ENCODE assay signal across 8 cellular contexts in the genomic region with DNA sequence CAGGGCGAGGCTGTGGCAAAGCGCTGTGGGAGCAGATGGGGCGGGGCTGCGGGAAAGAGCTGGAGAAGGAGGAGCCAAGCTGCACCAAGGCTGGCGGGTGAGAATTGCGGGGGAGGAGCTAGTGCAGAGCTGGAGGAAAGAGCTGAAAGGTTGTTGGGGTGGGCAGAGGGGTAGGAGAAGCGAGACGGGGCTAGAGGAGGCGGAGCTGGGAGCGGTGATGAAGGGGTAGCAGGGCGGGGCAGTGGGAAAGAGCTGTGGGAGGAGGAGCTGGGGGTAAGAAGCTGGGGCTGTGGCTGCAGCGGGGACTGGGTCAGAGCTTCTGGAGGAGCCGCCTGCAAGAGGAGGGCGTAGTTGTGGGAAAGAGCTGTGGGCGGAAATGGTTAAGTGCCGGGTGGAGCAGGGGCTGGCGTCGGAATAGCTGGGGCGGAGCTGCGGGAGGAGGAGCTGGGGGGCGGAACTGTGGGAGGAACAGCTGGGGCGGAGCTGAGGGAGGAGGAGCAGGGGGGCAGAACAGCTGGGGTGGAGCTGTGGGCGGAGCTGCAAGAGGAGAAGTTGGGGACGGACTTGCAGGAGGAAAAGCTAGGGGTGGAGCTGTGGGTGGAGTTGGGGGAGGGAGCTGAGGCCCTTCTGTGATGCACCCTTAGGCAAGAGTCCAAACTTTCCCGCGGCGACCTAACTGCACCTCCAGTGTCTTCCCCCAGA. TPM values are rescaled to one million over a fixed set of nuclear protein-coding genes. Genes with fewer than 3 reads are reported as not detected.
DNase-seq lines count a peak whose midpoint lies in the region; ATAC-seq and TF ChIP-seq lines count a peak whose summit lies in the region.

No MANE protein-coding gene starts in this region.

- TF ChIP-seq POLR2A in GM10847 (IDR thresholded peaks at IDR 0.05; ENCODE audit: extremely low read depth, insufficient read length): peak; percentile 13
- no peak for TF ChIP-seq POLR2A in testis (IDR thresholded peaks at IDR 0.05)

- TF ChIP-seq CTCF in SK-N-SH (IDR thresholded peaks at IDR 0.05) (no peak; the same call in 1 of the 2 replicates), omental fat pad (IDR thresholded peaks at IDR 0.05) (no peak), testis (IDR thresholded peaks at IDR 0.05) (peak in 2 of 3 experiments; percentile 25 to 66)

- CTCF ChIA-PET in SK-N-SH (lab: Yijun Ruan, JAX): no interaction called here

- intact Hi-C loops in testis (cut with DNase I; ENCODE audit: low total_unique reads): no loop called here

- H3K9me3 Mint-ChIP-seq in activated naive CD4-positive, alpha-beta T cell treated with anti-CD3 and anti-CD28 coated beads, Interleukin-2, amount 50 U/mL, for 72 hours: no peaks in the 10 kb centered on the region

- no peak overlapping the region for H2AFZ ChIP-seq in SK-N-SH (ENCODE audit: low read depth)

- H3F3A ChIP-seq in SK-N-SH (replicated peaks; ENCODE audit: insufficient read depth): no peaks in the 10 kb centered on the region

- ATAC-seq in HG02588 (IDR thresholded peaks at IDR 0.05; ENCODE audit: unreplicated experiment): peak; percentile 38
- ATAC-seq in activated naive CD4-positive, alpha-beta T cell treated with anti-CD3 and anti-CD28 coated beads, Interleukin-2, amount 50 U/mL, for 72 hours: peak; percentile 65 to 66
- ATAC-seq in omental fat pad (ENCODE audit: low FRiP score): peak; percentile 76

- peak; percentile 11 to 50; a peak in 2 of 4 replicates for TF ChIP-seq EP300 in SK-N-SH (IDR thresholded peaks at IDR 0.05; ENCODE audit: borderline replicate concordance in 1 of 2, low read depth in 1 of 2, low read length in 1 of 2)

- H3K36me3 Mint-ChIP-seq in activated naive CD4-positive, alpha-beta T cell treated with anti-CD3 and anti-CD28 coated beads, Interleukin-2, amount 50 U/mL, for 72 hours: peaks cover 0 to 5% of the 10 kb centered on the region in 2 donors

- TF ChIP-seq RAD21 in SK-N-SH (IDR thresholded peaks at IDR 0.05; ENCODE audit: low read length): no peak

- H3K4me2 ChIP-seq in SK-N-SH: peak overlapping the region; percentile 67

- H3K27ac ChIP-seq in SK-N-SH (ENCODE audit: low read depth in 2 of 2, low read length in 1 of 2) (peak overlapping the region; percentile 41 to 95), testis (peak overlapping the region; percentile 90 to 94)

- POLR2A ChIA-PET in SK-N-SH (lab: Yijun Ruan, JAX): interaction anchor here (0.6 to 1.8 kb wide), 2 partner anchors 9 to 421 kb away, joined by 3 to 8 read pairs; no protein-coding TSS in a partner anchor

- no peaks in the 10 kb centered on the region for H4K20me1 ChIP-seq in SK-N-SH (ENCODE audit: insufficient read depth)

- peak overlapping the region; percentile 39 to 58 for H3K4me3 ChIP-seq in SK-N-SH (ENCODE audit: low read depth in 2 of 2, low read length in 1 of 2)
- peak overlapping the region; percentile 49 to 56 for H3K4me3 ChIP-seq in testis

- no peaks in the 10 kb centered on the region for H3K9me2 ChIP-seq in SK-N-SH

- H3K27me3 ChIP-seq in SK-N-SH (ENCODE audit: insufficient read depth) (no peaks in the 10 kb centered on the region; the same call in 1 of the 2 replicates), testis (no peaks in the 10 kb centered on the region)

- WGBS in SK-N-SH (ENCODE audit: low lambda C conversion rate): 15% methylated on average over 24 of the region's 27 CpGs
- 1% methylated on average over 25 to 27 of the region's 27 CpGs for WGBS in testis, 2 donors

- peak overlapping the region; percentile 93 to 97 for H3K27ac Mint-ChIP-seq in activated naive CD4-positive, alpha-beta T cell treated with anti-CD3 and anti-CD28 coated beads, Interleukin-2, amount 50 U/mL, for 72 hours

- H3K36me3 ChIP-seq in SK-N-SH (replicated peaks in 1 of 2; ENCODE audit: control insufficient read depth in 1 of 2, insufficient read depth in 2 of 2, low read length in 1 of 2) (no peaks in the 10 kb centered on the region), testis (ENCODE audit: low read depth, missing control alignments) (no peaks in the 10 kb centered on the region)

- H3K9me3 ChIP-seq in SK-N-SH: no peaks in the 10 kb centered on the region
- H3K9me3 ChIP-seq in testis: no peaks in the 10 kb centered on the region

- H3K4me1 ChIP-seq in SK-N-SH (ENCODE audit: control insufficient read depth in 1 of 2, insufficient read depth in 2 of 2, low read depth in 1 of 2, low read length in 1 of 2) (peaks cover 0 to 5% of the 10 kb centered on the region in 2 experiments; a peak in 1 of 4 replicates), testis (no peaks in the 10 kb centered on the region)

- peaks cover 10% of the 10 kb centered on the region; the same call in 1 of the 2 replicates for H3K79me2 ChIP-seq in SK-N-SH (ENCODE audit: insufficient read depth)

- peak; percentile 75 for DNase-seq in NCI-H1048 (lab: John Stamatoyannopoulos, UW)
- peak; percentile 78 for DNase-seq in SK-N-SH
- peak; percentile 81 to 90 for DNase-seq in activated naive CD4-positive, alpha-beta T cell treated with anti-CD3 and anti-CD28 coated beads, Interleukin-2, amount 50 U/mL, for 72 hours (ENCODE audit: low spot score in 2 of 2)
- peak; percentile 98 for DNase-seq in glomerular visceral epithelial cell (ENCODE audit: extremely low spot score)
- peak; percentile 71 for DNase-seq in omental fat pad (ENCODE audit: low spot score)
- DNase-seq in testis: peak; percentile 97

- peak overlapping the region; percentile 85 for H3K9ac ChIP-seq in SK-N-SH

TF ChIP-seq in SK-N-SH, 30 proteins besides CTCF, POLR2A, EP300 and RAD21 (continues in another document):
- TF ChIP-seq TCF12 (IDR thresholded peaks at IDR 0.05) (no peak), ELF1 (IDR thresholded peaks at IDR 0.05) (0 out of 2 replicates have a peak, but pooled peaks have one; percentile 7), MEF2A (IDR thresholded peaks at IDR 0.05; ENCODE audit: borderline replicate concordance, low read depth) (no peak), YY1 (IDR thresholded peaks at IDR 0.05; ENCODE audit: low read depth) (no peak), RCOR1 (IDR thresholded peaks at IDR 0.05; ENCODE audit: low read length) (no peak), NRF1 (IDR thresholded peaks at IDR 0.05; ENCODE audit: low read depth, low read length) (no peak), NFIC (IDR thresholded peaks at IDR 0.05; ENCODE audit: borderline replicate concordance) (0 out of 2 replicates have a peak, but pooled peaks have one; percentile 10), SIN3A (IDR thresholded peaks at IDR 0.05; ENCODE audit: borderline replicate concordance, low read depth, low read length) (no peak), EZH2phosphoT487 (IDR thresholded peaks at IDR 0.05; ENCODE audit: borderline replicate concordance, low read depth) (no peak), TEAD4 (IDR thresholded peaks at IDR 0.05; ENCODE audit: borderline replicate concordance, insufficient read depth) (no peak), GATA2 (CRISPR knock-in tag; IDR thresholded peaks at IDR 0.05) (no peak), TAF1 (IDR thresholded peaks at IDR 0.05; ENCODE audit: borderline replicate concordance, low read depth, low read length) (no peak; the same call in 1 of the 2 replicates), POLR2AphosphoS5 (IDR thresholded peaks at IDR 0.05; ENCODE audit: low read depth, low read length) (0 out of 2 replicates have a peak, but pooled peaks have one; percentile 39), FOSL2 (IDR thresholded peaks at IDR 0.05; ENCODE audit: borderline replicate concordance, low read depth) (no peak)
- TF ChIP-seq, protein P1, sequence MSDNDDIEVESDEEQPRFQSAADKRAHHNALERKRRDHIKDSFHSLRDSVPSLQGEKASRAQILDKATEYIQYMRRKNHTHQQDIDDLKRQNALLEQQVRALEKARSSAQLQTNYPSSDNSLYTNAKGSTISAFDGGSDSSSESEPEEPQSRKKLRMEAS (IDR thresholded peaks at IDR 0.05; ENCODE audit: low read depth): no peak
- TF ChIP-seq, protein P2, sequence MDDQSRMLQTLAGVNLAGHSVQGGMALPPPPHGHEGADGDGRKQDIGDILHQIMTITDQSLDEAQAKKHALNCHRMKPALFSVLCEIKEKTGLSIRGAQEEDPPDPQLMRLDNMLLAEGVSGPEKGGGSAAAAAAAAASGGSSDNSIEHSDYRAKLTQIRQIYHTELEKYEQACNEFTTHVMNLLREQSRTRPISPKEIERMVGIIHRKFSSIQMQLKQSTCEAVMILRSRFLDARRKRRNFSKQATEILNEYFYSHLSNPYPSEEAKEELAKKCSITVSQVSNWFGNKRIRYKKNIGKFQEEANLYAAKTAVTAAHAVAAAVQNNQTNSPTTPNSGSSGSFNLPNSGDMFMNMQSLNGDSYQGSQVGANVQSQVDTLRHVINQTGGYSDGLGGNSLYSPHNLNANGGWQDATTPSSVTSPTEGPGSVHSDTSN (IDR thresholded peaks at IDR 0.05): peak; percentile 54

RNA-seq across cellular contexts. Expression of a gene that starts 1.9 kb away (rescaled TPM):
- polyA plus RNA-seq in SK-N-SH (2012; rRNA removed) (43.4 and 45.2 TPM in 2 replicates), testis (ENCODE audit: insufficient read depth, low read depth, low replicate concordance) (28.0 TPM)
- polyA plus RNA-seq in SK-N-SH (2012; cell fraction: cytosol; rRNA removed): 33.0 and 41.1 TPM in 2 replicates
- polyA plus RNA-seq in SK-N-SH (2012; cell fraction: nucleus; rRNA removed): 62.6 and 71.9 TPM in 2 replicates
- 10 to 100 TPM; 24.2 to 34.0 TPM for total RNA-seq in activated naive CD4-positive, alpha-beta T cell treated with anti-CD3 and anti-CD28 coated beads, Interleukin-2, amount 50 U/mL, for 72 hours
- total RNA-seq in omental fat pad (10 to 100 TPM; 16.2 to 42.7 (median 24.0) TPM), testis (10 to 100 TPM; 35.1 to 42.0 TPM)

RNA-seq across cellular contexts. Expression of a gene that starts 10.8 kb away (rescaled TPM):
- not detected in 2 replicates for polyA plus RNA-seq in SK-N-SH (2012; rRNA removed)
- not detected in 2 replicates for polyA plus RNA-seq in SK-N-SH (2012; cell fraction: cytosol; rRNA removed)
- polyA plus RNA-seq in SK-N-SH (2012; cell fraction: nucleus; rRNA removed): not detected in 2 replicates
- total RNA-seq in activated naive CD4-positive, alpha-beta T cell treated with anti-CD3 and anti-CD28 coated beads, Interleukin-2, amount 50 U/mL, for 72 hours: not detected
- total RNA-seq in omental fat pad: not detected
- total RNA-seq in testis: 1 to 10 TPM; 2.4 to 6.0 TPM
- 9.7 TPM for polyA plus RNA-seq in testis (ENCODE audit: insufficient read depth, low read depth, low replicate concordance)

RNA-seq across cellular contexts. Expression of a gene that starts 59.2 kb away (rescaled TPM):
- polyA plus RNA-seq in SK-N-SH (2012; rRNA removed) (0.15 and 0.20 TPM in 2 replicates), testis (ENCODE audit: insufficient read depth, low read depth, low replicate concordance) (2.9 TPM)
- polyA plus RNA-seq in SK-N-SH (2012; cell fraction: cytosol; rRNA removed): 0.14 and 0.23 TPM in 2 replicates
- 0.05 and 0.08 TPM in 2 replicates for polyA plus RNA-seq in SK-N-SH (2012; cell fraction: nucleus; rRNA removed)
- not detected for total RNA-seq in activated naive CD4-positive, alpha-beta T cell treated with anti-CD3 and anti-CD28 coated beads, Interleukin-2, amount 50 U/mL, for 72 hours
- total RNA-seq in omental fat pad (not detected), testis (1 to 10 TPM; 1.1 to 2.0 TPM)

Comparison
In these comparisons a context has a peak if more than half of its experiments do, and no peak if none do; other contexts are left out.
1. Peak in every context shown above with its lines: DNase-seq, ATAC-seq, H3K4me3 ChIP-seq and H3K27ac ChIP-seq.
2. CTCF ChIP-seq: peak in testis (2 of 3); none in SK-N-SH (single experiment) and omental fat pad (0 of 3).